Comparison of ENCODE assay signal across 27 cellular contexts in the genomic region with DNA sequence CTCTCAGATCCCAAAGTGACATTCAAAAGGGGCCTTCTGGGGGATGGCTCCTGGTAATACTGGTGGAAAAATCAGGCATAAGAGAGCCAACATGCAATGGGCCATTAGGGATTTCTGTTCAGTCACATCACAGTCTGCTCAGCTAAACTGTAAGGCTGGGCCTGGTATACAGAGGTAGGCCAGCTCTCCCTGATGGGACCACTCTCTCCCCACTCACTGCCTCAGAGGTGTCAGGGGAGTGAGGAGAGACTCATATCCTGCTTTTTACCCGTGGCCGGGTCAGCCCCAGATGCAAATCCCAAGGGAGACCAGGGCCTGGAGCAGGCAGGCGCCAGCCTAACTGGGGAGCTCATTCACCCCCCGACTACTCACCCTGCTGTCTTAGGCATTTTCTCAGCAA.
"Had no signal": no experiment of that assay in that cellular context is flagged by ENCODE, and none has a peak within 500 bp of the region (broad histone marks: within the 10 kb centered on the region; RNA-seq: fewer than 3 reads in every experiment).

No MANE protein-coding gene starts in this region.

- H3K4me3 Mint-ChIP-seq: activated naive CD4-positive, alpha-beta T cell treated with anti-CD3 and anti-CD28 coated beads, Interleukin-2, amount 10 ng/mL, durations not matched to agents 7 days and 5 days; activated naive CD8-positive, alpha-beta T cell treated with anti-CD3 and anti-CD28 coated beads, Interleukin-2, amount 10 ng/mL, durations not matched to agents 7 days and 5 days; naive thymus-derived CD4-positive, alpha-beta T cell had no signal

- H3K9me3 Mint-ChIP-seq: activated naive CD4-positive, alpha-beta T cell treated with anti-CD3 and anti-CD28 coated beads, Interleukin-2, amount 10 ng/mL, durations not matched to agents 7 days and 5 days; activated naive CD8-positive, alpha-beta T cell treated with anti-CD3 and anti-CD28 coated beads, Interleukin-2, amount 10 ng/mL, durations not matched to agents 7 days and 5 days; naive thymus-derived CD4-positive, alpha-beta T cell had no signal

- H3K4me1 ChIP-seq: breast epithelium, colonic mucosa, suprapubic skin, uterus had no signal

- H3K9me3 ChIP-seq: breast epithelium, colonic mucosa, gastroesophageal sphincter, suprapubic skin, transverse colon, uterus had no signal

- H2AFZ ChIP-seq: hepatocyte had no signal

- H3K4me3 ChIP-seq: breast epithelium, colonic mucosa, gastroesophageal sphincter, hepatocyte, suprapubic skin, transverse colon, uterus had no signal

- FAIRE-seq: endometrium had no signal

- H3K27ac Mint-ChIP-seq: activated naive CD4-positive, alpha-beta T cell treated with anti-CD3 and anti-CD28 coated beads, Interleukin-2, amount 10 ng/mL, durations not matched to agents 7 days and 5 days; activated naive CD8-positive, alpha-beta T cell treated with anti-CD3 and anti-CD28 coated beads, Interleukin-2, amount 10 ng/mL, durations not matched to agents 7 days and 5 days; naive thymus-derived CD4-positive, alpha-beta T cell had no signal

- H3K4me1 Mint-ChIP-seq: activated naive CD4-positive, alpha-beta T cell treated with anti-CD3 and anti-CD28 coated beads, Interleukin-2, amount 10 ng/mL, durations not matched to agents 7 days and 5 days; activated naive CD8-positive, alpha-beta T cell treated with anti-CD3 and anti-CD28 coated beads, Interleukin-2, amount 10 ng/mL, durations not matched to agents 7 days and 5 days; naive thymus-derived CD4-positive, alpha-beta T cell had no signal

- H3K79me2 ChIP-seq: hepatocyte had no signal

- DNase-seq: activated CD4-positive, alpha-beta T cell treated with anti-CD3 and anti-CD28 coated beads for 48 hours; activated CD4-positive, alpha-beta T cell treated with anti-CD3 and anti-CD28 coated beads, Interleukin-2, amount 50 U/mL, for 48 hours; activated CD8-positive, alpha-beta memory T cell treated with anti-CD3 and anti-CD28 coated beads for 24 hours; activated CD8-positive, alpha-beta memory T cell treated with anti-CD3 and anti-CD28 coated beads, Interleukin-2, amount 50 U/mL, for 4 hours; activated gamma-delta T cell; activated naive CD4-positive, alpha-beta T cell treated with anti-CD3 and anti-CD28 coated beads, Interleukin-2, amount 10 ng/mL, durations not matched to agents 7 days and 5 days; activated naive CD8-positive, alpha-beta T cell treated with anti-CD3 and anti-CD28 coated beads, Interleukin-2, amount 10 ng/mL, durations not matched to agents 7 days and 5 days; activated T-cell treated with anti-CD3 and anti-CD28 coated beads, Interleukin-2, amount 50 U/mL, for 1 hour; colonic mucosa; effector CD8-positive, alpha-beta T cell; islet precursor cell; left ventricle myocardium superior; naive thymus-derived CD4-positive, alpha-beta T cell; nucleus accumbens; right cardiac atrium; stimulated activated CD4-positive, alpha-beta T cell treated with anti-CD3 and anti-CD28 coated beads, Interleukin-15, amount 100 ng/mL, for 24 hours; stimulated activated CD4-positive, alpha-beta T cell treated with anti-CD3 and anti-CD28 coated beads, Interleukin-2, amount 100 ng/mL, for 24 hours; stimulated activated naive CD4-positive, alpha-beta T cell; transverse colon; uterus; WERI-Rb-1 had no signal

- H3K27me3 ChIP-seq: breast epithelium, colonic mucosa, gastroesophageal sphincter, hepatocyte, suprapubic skin, transverse colon, uterus had no signal

- H3K4me2 ChIP-seq: hepatocyte had no signal

- H3K27ac ChIP-seq: colonic mucosa, gastroesophageal sphincter, suprapubic skin, uterus, WERI-Rb-1 had no signal

- H3K36me3 Mint-ChIP-seq: activated naive CD4-positive, alpha-beta T cell treated with anti-CD3 and anti-CD28 coated beads, Interleukin-2, amount 10 ng/mL, durations not matched to agents 7 days and 5 days; activated naive CD8-positive, alpha-beta T cell treated with anti-CD3 and anti-CD28 coated beads, Interleukin-2, amount 10 ng/mL, durations not matched to agents 7 days and 5 days had no signal

- H3K36me3 ChIP-seq: breast epithelium, colonic mucosa, gastroesophageal sphincter, suprapubic skin, transverse colon, uterus, WERI-Rb-1 had no signal

- ATAC-seq: activated CD4-positive, CD25-positive, alpha-beta regulatory T cell treated with anti-CD3 and anti-CD28 coated beads, Interleukin-2, amount 50 U/mL, for 24 hours; gastroesophageal sphincter; left ventricle myocardium superior; naive thymus-derived CD4-positive, alpha-beta T cell; right cardiac atrium had no signal
